Comparison of ENCODE assay signal across 13 cellular contexts in genomic region chr3:4426261-4426781, GRCh38. TPM values are rescaled to one million over a fixed set of nuclear protein-coding genes. Genes with fewer than 3 reads are reported as not detected.
DNase-seq lines count a peak whose midpoint lies in the region; ATAC-seq and TF ChIP-seq lines count a peak whose summit lies in the region.
"Had no signal": no experiment of that assay in that cellular context is flagged by ENCODE, and none has a peak within 500 bp of the region (broad histone marks: within the 10 kb centered on the region; RNA-seq: fewer than 3 reads in every experiment).

No MANE protein-coding gene starts in this region.

- peaks cover 2% of the 10 kb centered on the region for H3K9me3 Mint-ChIP-seq in activated CD8-positive, alpha-beta T cell treated with anti-CD3 and anti-CD28 coated beads for 36 hours
- H3K9me3 Mint-ChIP-seq in activated CD8-positive, alpha-beta T cell treated with anti-CD3 and anti-CD28 coated beads, Interleukin-2, amount 10 ng/mL, durations not matched to agents 7 days and 5 days (ENCODE audit: insufficient read depth): no peaks in the 10 kb centered on the region

- no peaks in the 10 kb centered on the region for H3K27me3 ChIP-seq in PC-9 (ENCODE audit: insufficient read depth, low read depth)
- H3K27me3 ChIP-seq in smooth muscle cell (ENCODE audit: low read depth): no peaks in the 10 kb centered on the region
- H3K27me3 ChIP-seq: suprapubic skin had no signal

- H3K79me2 ChIP-seq in PC-9 (ENCODE audit: low read depth): no peaks in the 10 kb centered on the region
- no peaks in the 10 kb centered on the region for H3K79me2 ChIP-seq in smooth muscle cell (ENCODE audit: low read depth)

- H3K27ac ChIP-seq in PC-9: peak overlapping the region; percentile 39
- peak overlapping the region; percentile 79 for H3K27ac ChIP-seq in smooth muscle cell (ENCODE audit: low read depth)
- H3K27ac ChIP-seq: A549, psoas muscle, suprapubic skin had no signal

- peaks cover 15% of the 10 kb centered on the region; the same call in 1 of the 2 replicates for H3F3A ChIP-seq in PC-9 (ENCODE audit: insufficient read depth, low read depth)
- no peaks in the 10 kb centered on the region for H3F3A ChIP-seq in smooth muscle cell (ENCODE audit: low read depth)

- peaks cover 25% of the 10 kb centered on the region for H3K4me1 Mint-ChIP-seq in activated CD8-positive, alpha-beta T cell treated with anti-CD3 and anti-CD28 coated beads for 36 hours (ENCODE audit: low read depth)
- peaks cover 10% of the 10 kb centered on the region for H3K4me1 Mint-ChIP-seq in activated CD8-positive, alpha-beta T cell treated with anti-CD3 and anti-CD28 coated beads, Interleukin-2, amount 10 ng/mL, durations not matched to agents 7 days and 5 days (ENCODE audit: low read depth)

- no TSS peak for BruUV-seq in PC-9 (replicated peaks; lab: Mats Ljungman, UMichigan)

- H2AFZ ChIP-seq in PC-9 (no peak overlapping the region), smooth muscle cell (ENCODE audit: low read depth) (no peak overlapping the region)

- POLR2A ChIA-PET in activated CD8-positive, alpha-beta T cell treated with anti-CD3 and anti-CD28 coated beads for 36 hours (lab: Charles Lee): no interaction called here
- POLR2A ChIA-PET in activated CD8-positive, alpha-beta T cell treated with anti-CD3 and anti-CD28 coated beads, Interleukin-2, amount 10 ng/mL, durations not matched to agents 7 days and 5 days (lab: Charles Lee): no interaction called here
- POLR2A ChIA-PET in PC-9 (lab: Charles Lee; ENCODE audit: unreplicated experiment): no interaction called here

- H3K27me3 Mint-ChIP-seq in activated CD8-positive, alpha-beta T cell treated with anti-CD3 and anti-CD28 coated beads for 36 hours: no peaks in the 10 kb centered on the region
- H3K27me3 Mint-ChIP-seq in activated CD8-positive, alpha-beta T cell treated with anti-CD3 and anti-CD28 coated beads, Interleukin-2, amount 10 ng/mL, durations not matched to agents 7 days and 5 days (ENCODE audit: low read depth): no peaks in the 10 kb centered on the region

- H3K4me1 ChIP-seq in PC-9 (replicated peaks; ENCODE audit: insufficient read depth) (peaks cover 25% of the 10 kb centered on the region), smooth muscle cell (ENCODE audit: low read depth) (no peaks in the 10 kb centered on the region)
- H3K4me1 ChIP-seq: suprapubic skin had no signal

- peaks cover 10% of the 10 kb centered on the region for H3K36me3 Mint-ChIP-seq in activated CD8-positive, alpha-beta T cell treated with anti-CD3 and anti-CD28 coated beads for 36 hours (ENCODE audit: low read depth)
- peaks cover 3% of the 10 kb centered on the region for H3K36me3 Mint-ChIP-seq in activated CD8-positive, alpha-beta T cell treated with anti-CD3 and anti-CD28 coated beads, Interleukin-2, amount 10 ng/mL, durations not matched to agents 7 days and 5 days (ENCODE audit: low read depth)

- H3K9me2 ChIP-seq in PC-9 (ENCODE audit: insufficient read depth): no peaks in the 10 kb centered on the region

- no peak for TF ChIP-seq CTCF in activated CD8-positive, alpha-beta T cell treated with anti-CD3 and anti-CD28 coated beads for 36 hours (IDR thresholded peaks at IDR 0.05)
- TF ChIP-seq CTCF in PC-9 (conservative IDR thresholded peaks at IDR 0.05) (no peak), smooth muscle cell (IDR thresholded peaks at IDR 0.05; ENCODE audit: borderline replicate concordance, insufficient read depth, poor library complexity, severe bottlenecking) (no peak)

- peak overlapping the region; percentile 58 for H3K9ac ChIP-seq in smooth muscle cell (ENCODE audit: low read depth)

- DNase-seq in activated CD8-positive, alpha-beta T cell treated with anti-CD3 and anti-CD28 coated beads for 36 hours: no peak
- DNase-seq in activated CD8-positive, alpha-beta T cell treated with anti-CD3 and anti-CD28 coated beads, Interleukin-2, amount 10 ng/mL, durations not matched to agents 7 days and 5 days: no peak
- DNase-seq in PC-9: peak in 1 of 2 experiments; percentile 73
- no peak for DNase-seq in smooth muscle cell (lab: John Stamatoyannopoulos, UW; ENCODE audit: unreplicated experiment)
- DNase-seq in NCI-H2107 treated with DMSO at 0.1 percent for 48 hours (lab: John Stamatoyannopoulos, UW; ENCODE audit: unreplicated experiment): no peak
- no peak for DNase-seq in SHP77 treated with DMSO at 0.1 percent for 48 hours (lab: John Stamatoyannopoulos, UW)
- DNase-seq in foreskin melanocyte: no peak
- DNase-seq: left cardiac atrium, NCI-H226, psoas muscle had no signal

- 66% methylated on average over 3 of the region's 3 CpGs for WGBS in smooth muscle cell (ENCODE audit: low lambda C conversion rate)

- CTCF ChIA-PET in activated CD8-positive, alpha-beta T cell treated with anti-CD3 and anti-CD28 coated beads for 36 hours (lab: Charles Lee): interaction anchor here (1.3 to 1.5 kb wide), 2 partner anchors 76 to 207 kb away, joined by 4 to 7 read pairs; no protein-coding TSS in a partner anchor
- CTCF ChIA-PET in activated CD8-positive, alpha-beta T cell treated with anti-CD3 and anti-CD28 coated beads, Interleukin-2, amount 10 ng/mL, durations not matched to agents 7 days and 5 days (lab: Charles Lee): interaction anchor here (0.9 to 1.3 kb wide), 3 partner anchors 35 to 207 kb away, joined by 3 to 5 read pairs (median 4); no protein-coding TSS in a partner anchor
- CTCF ChIA-PET in PC-9 (lab: Charles Lee): no interaction called here

- H3K4me3 Mint-ChIP-seq in activated CD8-positive, alpha-beta T cell treated with anti-CD3 and anti-CD28 coated beads for 36 hours: no peak overlapping the region
- H3K4me3 Mint-ChIP-seq in activated CD8-positive, alpha-beta T cell treated with anti-CD3 and anti-CD28 coated beads, Interleukin-2, amount 10 ng/mL, durations not matched to agents 7 days and 5 days: no peak overlapping the region

- H3K36me3 ChIP-seq in PC-9 (ENCODE audit: low read depth): no peaks in the 10 kb centered on the region
- no peaks in the 10 kb centered on the region for H3K36me3 ChIP-seq in smooth muscle cell (ENCODE audit: low read depth)
- H3K36me3 ChIP-seq: suprapubic skin had no signal

- H3K27ac Mint-ChIP-seq in activated CD8-positive, alpha-beta T cell treated with anti-CD3 and anti-CD28 coated beads for 36 hours: peak overlapping the region; percentile 44
- H3K27ac Mint-ChIP-seq in activated CD8-positive, alpha-beta T cell treated with anti-CD3 and anti-CD28 coated beads, Interleukin-2, amount 10 ng/mL, durations not matched to agents 7 days and 5 days: no peak overlapping the region

- H4K20me1 ChIP-seq in PC-9 (ENCODE audit: insufficient read depth) (no peaks in the 10 kb centered on the region), smooth muscle cell (ENCODE audit: low read depth) (no peaks in the 10 kb centered on the region)

- no peaks in the 10 kb centered on the region for H3K9me3 ChIP-seq in PC-9 (ENCODE audit: insufficient read depth, low read depth)
- no peaks in the 10 kb centered on the region for H3K9me3 ChIP-seq in smooth muscle cell (replicated peaks; ENCODE audit: low read depth)
- H3K9me3 ChIP-seq: A549, psoas muscle, suprapubic skin had no signal

- intact Hi-C loops in activated CD8-positive, alpha-beta T cell treated with anti-CD3 and anti-CD28 coated beads for 36 hours (cut with micrococcal nuclease): no loop called here
- intact Hi-C loops in PC-9 (cut with micrococcal nuclease; ENCODE audit: unreplicated experiment): no loop called here

- ATAC-seq in activated CD8-positive, alpha-beta T cell treated with anti-CD3 and anti-CD28 coated beads for 36 hours: no peak
- ATAC-seq in activated CD8-positive, alpha-beta T cell treated with anti-CD3 and anti-CD28 coated beads, Interleukin-2, amount 10 ng/mL, durations not matched to agents 7 days and 5 days: no peak
- peak; percentile 8 for ATAC-seq in esophagus mucosa
- ATAC-seq: A549, psoas muscle had no signal

- peak overlapping the region; percentile 43; the same call in 1 of the 2 replicates for H3K4me2 ChIP-seq in PC-9
- peak overlapping the region; percentile 42 for H3K4me2 ChIP-seq in smooth muscle cell
- H3K4me2 ChIP-seq: A549 had no signal

- no peak overlapping the region for H3K4me3 ChIP-seq in PC-9
- no peak overlapping the region for H3K4me3 ChIP-seq in smooth muscle cell
- H3K4me3 ChIP-seq: A549, psoas muscle, suprapubic skin had no signal

RNA-seq across cellular contexts. Expression of gene SUMF1, which starts 40.7 kb away (rescaled TPM):
- 1 to 10 TPM; 6.4 to 6.6 TPM for total RNA-seq in activated CD8-positive, alpha-beta T cell treated with anti-CD3 and anti-CD28 coated beads for 36 hours
- total RNA-seq in activated CD8-positive, alpha-beta T cell treated with anti-CD3 and anti-CD28 coated beads, Interleukin-2, amount 10 ng/mL, durations not matched to agents 7 days and 5 days: 1 to 10 TPM; 7.4 to 8.7 TPM
- total RNA-seq in PC-9 (2021): 41.6 and 50.9 TPM in 2 replicates
- 26.4 TPM for total RNA-seq in esophagus mucosa
- total RNA-seq in smooth muscle cell: 29.5 and 39.4 TPM in 2 replicates
- polyA plus RNA-seq in smooth muscle cell: 28.1 and 28.3 TPM in 2 replicates
